1 cellular context compared by ENCODE assay signal in the genomic region with DNA sequence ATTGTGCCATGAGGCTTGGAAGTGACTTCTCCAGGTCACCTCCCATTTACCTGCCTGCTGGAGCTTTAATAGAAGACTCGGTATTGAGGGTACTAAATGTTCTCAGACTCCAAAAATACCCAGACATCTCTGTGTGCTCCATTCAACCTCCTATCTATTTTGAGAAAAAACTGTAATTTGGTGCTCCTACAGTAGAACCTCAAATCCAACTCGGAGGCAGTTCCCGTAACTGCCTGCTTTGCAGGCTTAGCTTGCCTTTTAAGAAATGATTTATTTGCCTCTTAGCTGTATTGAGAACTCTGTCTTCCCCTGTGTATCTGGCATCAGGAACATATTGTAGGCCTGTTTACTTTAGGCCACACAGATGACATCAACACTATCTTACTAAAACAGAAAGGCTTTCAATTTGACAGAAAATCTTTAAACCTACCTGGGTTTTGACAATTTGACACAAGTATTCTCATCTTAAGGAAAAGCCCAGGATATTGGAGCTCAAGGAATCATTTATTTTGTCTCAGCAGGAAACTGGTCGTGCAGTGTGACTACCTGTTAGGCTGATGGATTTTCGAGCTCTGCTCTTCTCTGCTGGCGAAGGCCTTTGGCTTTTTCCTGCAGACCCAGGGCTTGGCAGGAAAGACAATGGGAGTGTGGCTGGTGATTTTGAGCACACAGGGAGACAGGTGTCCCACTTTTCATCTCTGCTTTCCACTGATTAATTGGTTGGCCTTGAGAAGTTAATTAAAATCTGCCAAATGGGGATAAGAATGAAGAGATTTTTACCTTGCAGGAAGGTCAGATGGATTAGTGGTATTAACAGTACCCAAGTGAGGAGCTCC.
TF ChIP-seq lines count a peak whose summit lies in the region.

No MANE protein-coding gene starts in this region.

TF ChIP-seq in H1, 55 proteins besides CTCF, POLR2A, EP300 and RAD21:
- TF ChIP-seq RNF2 (IDR thresholded peaks at IDR 0.05; ENCODE audit: borderline replicate concordance, low read depth, low read length, missing control alignments, poor library complexity, severe bottlenecking): no peak
- no peak for TF ChIP-seq MAX (IDR thresholded peaks at IDR 0.05)
- no peak for TF ChIP-seq SRF (IDR thresholded peaks at IDR 0.05; ENCODE audit: low read depth, low read length)
- TF ChIP-seq RXRA (IDR thresholded peaks at IDR 0.05; ENCODE audit: insufficient read depth, low read depth, low read length): no peak
- no peak for TF ChIP-seq SUZ12 (IDR thresholded peaks at IDR 0.05; ENCODE audit: low read length)
- no peak for TF ChIP-seq EZH2 (IDR thresholded peaks at IDR 0.05; ENCODE audit: low read depth, low read length, severe bottlenecking)
- TF ChIP-seq SP2 (IDR thresholded peaks at IDR 0.05; ENCODE audit: low read length): no peak
- no peak for TF ChIP-seq TEAD4 (IDR thresholded peaks at IDR 0.05; ENCODE audit: low read depth, low read length)
- TF ChIP-seq POLR2AphosphoS5 (IDR thresholded peaks at IDR 0.05; ENCODE audit: low read depth, low read length): no peak
- TF ChIP-seq TAF1 (IDR thresholded peaks at IDR 0.05; ENCODE audit: low read depth, low read length): no peak
- no peak for TF ChIP-seq NANOG (IDR thresholded peaks at IDR 0.05; ENCODE audit: insufficient read depth, low read depth, low read length, poor library complexity, severe bottlenecking)
